In genomic region chr3:47473391-47473790, GRCh38 we compare ENCODE assay signal across 1 cellular context.
TF ChIP-seq lines count a peak whose summit lies in the region.

No MANE protein-coding gene starts in this region.

TF ChIP-seq in IMR-90, 13 proteins besides CTCF, POLR2A, EP300 and RAD21:
- TF ChIP-seq RFX5 (IDR thresholded peaks at IDR 0.05; ENCODE audit: low read depth, low read length) (no peak), MAZ (IDR thresholded peaks at IDR 0.05; ENCODE audit: borderline replicate concordance, low read depth, low read length) (no peak), BHLHE40 (IDR thresholded peaks at IDR 0.05; ENCODE audit: low read depth, low read length) (no peak), SMC3 (IDR thresholded peaks at IDR 0.05; ENCODE audit: low read depth, low read length) (no peak), NFE2L2 (IDR thresholded peaks at IDR 0.05; ENCODE audit: low read depth, low read length) (no peak), RCOR1 (IDR thresholded peaks at IDR 0.05; ENCODE audit: insufficient replicate concordance, low read length) (no peak), CEBPB (IDR thresholded peaks at IDR 0.05; ENCODE audit: low read depth, low read length) (no peak), MXI1 (IDR thresholded peaks at IDR 0.05; ENCODE audit: borderline replicate concordance, low read depth, low read length) (no peak), CHD1 (IDR thresholded peaks at IDR 0.05; ENCODE audit: low read depth, low read length) (no peak), MAFK (IDR thresholded peaks at IDR 0.05; ENCODE audit: low read depth, low read length) (no peak), ELK1 (IDR thresholded peaks at IDR 0.05; ENCODE audit: borderline replicate concordance, low read depth, low read length) (no peak), FOS (IDR thresholded peaks at IDR 0.05; ENCODE audit: low read depth, low read length) (no peak)
- TF ChIP-seq, protein P1, sequence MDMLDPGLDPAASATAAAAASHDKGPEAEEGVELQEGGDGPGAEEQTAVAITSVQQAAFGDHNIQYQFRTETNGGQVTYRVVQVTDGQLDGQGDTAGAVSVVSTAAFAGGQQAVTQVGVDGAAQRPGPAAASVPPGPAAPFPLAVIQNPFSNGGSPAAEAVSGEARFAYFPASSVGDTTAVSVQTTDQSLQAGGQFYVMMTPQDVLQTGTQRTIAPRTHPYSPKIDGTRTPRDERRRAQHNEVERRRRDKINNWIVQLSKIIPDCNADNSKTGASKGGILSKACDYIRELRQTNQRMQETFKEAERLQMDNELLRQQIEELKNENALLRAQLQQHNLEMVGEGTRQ (IDR thresholded peaks at IDR 0.05; ENCODE audit: low read depth, low read length) = no peak
TF ChIP-seq in IMR-90: peak in this region for 0.
